ENCODE assay signal across 1 cellular context in the genomic region with DNA sequence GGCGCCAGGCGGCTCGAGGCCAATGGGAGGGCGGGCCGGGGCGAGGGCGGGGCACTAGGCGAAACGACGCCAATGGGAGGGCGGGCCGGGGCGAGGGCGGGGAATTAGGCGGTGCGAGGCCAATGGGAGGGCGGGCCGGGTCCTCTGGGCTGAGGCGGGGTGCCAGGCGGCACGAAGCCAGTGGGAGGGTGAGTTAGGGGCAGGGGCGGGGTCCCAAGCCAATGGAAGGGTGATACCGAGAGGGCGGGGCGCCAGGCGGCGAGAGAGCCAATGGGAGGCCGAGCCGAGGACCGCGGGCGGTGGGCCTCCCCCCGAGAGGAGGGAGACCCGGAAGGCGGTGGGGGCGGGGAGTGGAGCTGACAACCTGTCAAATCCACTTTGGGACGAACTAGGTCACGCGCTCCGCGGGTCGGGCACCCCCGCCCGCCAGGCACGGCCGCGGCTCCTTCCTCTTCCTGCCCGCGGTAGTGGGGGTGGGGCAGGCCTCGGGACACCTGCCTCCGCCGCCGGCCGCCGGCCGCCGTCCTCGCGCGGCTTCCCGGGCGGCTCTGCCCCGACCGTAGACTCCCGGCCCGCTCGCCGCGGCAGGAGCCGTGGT.
TF ChIP-seq lines count a peak whose summit lies in the region.

No MANE protein-coding gene starts in this region.

TF ChIP-seq in IMR-90, 13 proteins besides CTCF, POLR2A, EP300 and RAD21 (continued from another document):
- TF ChIP-seq, protein P1, sequence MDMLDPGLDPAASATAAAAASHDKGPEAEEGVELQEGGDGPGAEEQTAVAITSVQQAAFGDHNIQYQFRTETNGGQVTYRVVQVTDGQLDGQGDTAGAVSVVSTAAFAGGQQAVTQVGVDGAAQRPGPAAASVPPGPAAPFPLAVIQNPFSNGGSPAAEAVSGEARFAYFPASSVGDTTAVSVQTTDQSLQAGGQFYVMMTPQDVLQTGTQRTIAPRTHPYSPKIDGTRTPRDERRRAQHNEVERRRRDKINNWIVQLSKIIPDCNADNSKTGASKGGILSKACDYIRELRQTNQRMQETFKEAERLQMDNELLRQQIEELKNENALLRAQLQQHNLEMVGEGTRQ (IDR thresholded peaks at IDR 0.05; ENCODE audit: low read depth, low read length), result peak; percentile 59
- TF ChIP-seq RCOR1 (IDR thresholded peaks at IDR 0.05; ENCODE audit: insufficient replicate concordance, low read length), result peak; percentile 55
- TF ChIP-seq MAFK (IDR thresholded peaks at IDR 0.05; ENCODE audit: low read depth, low read length), result no peak
- no peak for TF ChIP-seq RFX5 (IDR thresholded peaks at IDR 0.05; ENCODE audit: low read depth, low read length)
- TF ChIP-seq CHD1 (IDR thresholded peaks at IDR 0.05; ENCODE audit: low read depth, low read length), result no peak
- peak; percentile 92 for TF ChIP-seq MAZ (IDR thresholded peaks at IDR 0.05; ENCODE audit: borderline replicate concordance, low read depth, low read length)
- TF ChIP-seq SMC3 (IDR thresholded peaks at IDR 0.05; ENCODE audit: low read depth, low read length), result no peak
